Comparison of ENCODE assay signal across 9 cellular contexts in the genomic region with DNA sequence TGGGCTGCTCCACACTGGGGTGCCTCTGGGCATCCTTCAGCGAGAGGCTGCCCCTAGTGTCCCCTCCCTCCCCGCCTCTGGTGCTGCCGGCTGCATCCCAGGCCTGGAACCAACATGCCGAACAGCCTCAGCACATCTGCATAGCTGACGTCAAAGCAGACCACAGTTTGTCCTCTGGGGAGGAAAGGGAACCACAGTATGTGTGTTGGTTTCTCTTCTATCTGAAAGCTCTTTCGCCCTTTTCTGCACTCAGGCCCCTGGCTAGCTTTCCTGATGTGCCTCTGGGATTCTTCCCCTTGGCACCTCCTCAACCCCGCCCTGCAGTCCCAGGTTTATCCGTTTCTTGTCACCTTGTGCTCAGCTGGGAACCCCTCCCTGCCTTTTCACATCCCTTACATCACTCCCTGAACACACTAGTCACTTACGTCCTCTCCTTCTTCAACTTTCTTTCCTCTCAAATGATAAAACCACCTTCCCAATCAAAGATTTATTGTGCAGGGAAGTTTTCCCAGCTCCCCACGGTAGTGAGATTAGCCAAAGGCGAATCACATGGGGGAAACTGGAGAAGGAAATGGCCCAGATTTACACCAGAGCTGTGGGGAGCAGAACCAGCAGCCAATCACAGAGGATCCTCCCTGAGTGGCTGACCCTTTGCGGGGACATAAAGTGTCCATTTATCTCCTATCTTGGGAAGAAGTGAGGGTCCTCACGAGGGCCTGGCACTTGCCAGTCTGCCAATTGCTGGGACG. TPM values are rescaled to one million over a fixed set of nuclear protein-coding genes. Genes with fewer than 3 reads are reported as not detected.
DNase-seq lines count a peak whose midpoint lies in the region; ATAC-seq and TF ChIP-seq lines count a peak whose summit lies in the region.
"Had no signal": no experiment of that assay in that cellular context is flagged by ENCODE, and none has a peak within 500 bp of the region (broad histone marks: within the 10 kb centered on the region; RNA-seq: fewer than 3 reads in every experiment).

No MANE protein-coding gene starts in this region.

- H3K4me2 ChIP-seq in parathyroid adenoma (ENCODE audit: low read length) = no peak overlapping the region

- no peaks in the 10 kb centered on the region for H3K36me3 ChIP-seq in parathyroid adenoma (ENCODE audit: control insufficient read depth, insufficient read depth, low read length)

- no peaks in the 10 kb centered on the region for H3K36me3 Mint-ChIP-seq in osteocyte (ENCODE audit: unreplicated experiment)

- H3K27ac ChIP-seq in parathyroid adenoma = peak overlapping the region; percentile 0

- H3K27ac Mint-ChIP-seq in osteocyte (ENCODE audit: unreplicated experiment) = no peak overlapping the region

- H3K9me3 Mint-ChIP-seq in osteocyte (ENCODE audit: unreplicated experiment) = no peaks in the 10 kb centered on the region

- peaks cover 37% of the 10 kb centered on the region for H3K27me3 Mint-ChIP-seq in osteocyte (ENCODE audit: unreplicated experiment)

- no peak overlapping the region for H3K4me3 Mint-ChIP-seq in osteocyte (ENCODE audit: unreplicated experiment)

- TF ChIP-seq POLR2A in GM15510 (IDR thresholded peaks at IDR 0.05; ENCODE audit: borderline replicate concordance, extremely low read depth, insufficient read length) = peak; percentile 17

- TF ChIP-seq CTCF in astrocyte of the cerebellum (IDR thresholded peaks at IDR 0.05; ENCODE audit: low read depth, low read length, missing control alignments) = no peak
- no peak for TF ChIP-seq CTCF in parathyroid adenoma (IDR thresholded peaks at IDR 0.05)
- TF ChIP-seq CTCF in osteocyte (IDR thresholded peaks at IDR 0.05) = no peak

- H3K79me2 ChIP-seq in parathyroid adenoma = no peaks in the 10 kb centered on the region

- in situ Hi-C loops in astrocyte of the cerebellum (cut with HindIII; ENCODE audit: low sequenced_read_pairs) = no loop called here

- no peaks in the 10 kb centered on the region for H3K27me3 ChIP-seq in parathyroid adenoma (ENCODE audit: control insufficient read depth, insufficient read depth, low read length)

- H3K9ac ChIP-seq in parathyroid adenoma = no peak overlapping the region

- H3K9me3 ChIP-seq in parathyroid adenoma (ENCODE audit: control insufficient read depth, low read length) = no peaks in the 10 kb centered on the region

- H2AFZ ChIP-seq in parathyroid adenoma = no peak overlapping the region

- no peaks in the 10 kb centered on the region for H3K4me1 ChIP-seq in parathyroid adenoma

- no peak overlapping the region for H3K4me3 ChIP-seq in Jurkat, Clone E6-1 (ENCODE audit: low read length)
- H3K4me3 ChIP-seq in astrocyte of the cerebellum (ENCODE audit: low read depth, low read length) (no peak overlapping the region), parathyroid adenoma (ENCODE audit: low read depth, low read length) (no peak overlapping the region)

- peak; percentile 48 for DNase-seq in Jurkat, Clone E6-1 (ENCODE audit: low read depth, low spot score)
- DNase-seq in astrocyte of the cerebellum (ENCODE audit: low read depth) (peak; percentile 49), KG1 (lab: John Stamatoyannopoulos, UW) (no peak), osteocyte (ENCODE audit: extremely low spot score, unreplicated experiment) (no peak), DMS153 (lab: John Stamatoyannopoulos, UW) (no peak)

- H3K4me1 Mint-ChIP-seq in osteocyte (ENCODE audit: unreplicated experiment) = peaks cover 3% of the 10 kb centered on the region

- peak; percentile 100 for ATAC-seq in GM21723 (IDR thresholded peaks at IDR 0.05; ENCODE audit: unreplicated experiment)

RNA-seq across cellular contexts. Expression of gene B4GALT1, which starts 35.6 kb away (rescaled TPM):
- polyA plus RNA-seq in Jurkat, Clone E6-1 (2012; ENCODE audit: insufficient read depth, insufficient read length) = 15.4 TPM
- 39.1 and 40.9 TPM in 2 replicates for total RNA-seq in osteocyte

RNA-seq across cellular contexts. Expression of gene SPINK4, which starts 37.2 kb away (rescaled TPM):
- not detected for polyA plus RNA-seq in Jurkat, Clone E6-1 (2012; ENCODE audit: insufficient read depth, insufficient read length)
- not detected in 2 replicates for total RNA-seq in osteocyte
- total RNA-seq: NCI-H460 had no signal

Comparison
In these comparisons a context has a peak if more than half of its experiments do, and no peak if none do; other contexts are left out.
1. DNase-seq: peak in Jurkat, Clone E6-1 (single experiment) and astrocyte of the cerebellum (single experiment); none in KG1 (single experiment), osteocyte (single experiment) and DMS153 (single experiment).